In the genomic region with DNA sequence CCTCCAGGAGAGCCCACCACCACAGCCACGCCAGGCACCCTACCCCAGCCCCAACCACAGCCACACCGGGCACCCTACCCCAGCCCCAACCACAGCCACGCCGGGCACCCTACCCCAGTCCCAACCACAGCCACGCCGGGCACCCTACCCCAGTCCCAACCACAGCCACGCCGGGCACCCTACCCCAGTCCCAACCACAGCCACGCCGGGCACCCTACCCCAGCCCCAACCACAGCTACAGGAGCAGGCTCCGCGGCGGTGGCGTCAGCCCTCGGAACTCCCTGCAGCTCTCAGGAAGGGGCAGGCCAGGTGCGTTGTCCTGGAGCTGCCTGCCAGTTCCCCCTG, we compare ENCODE assay signal across 7 cellular contexts. TPM values are rescaled to one million over a fixed set of nuclear protein-coding genes. Genes with fewer than 3 reads are reported as not detected.
DNase-seq lines count a peak whose midpoint lies in the region; ATAC-seq, FAIRE-seq and TF ChIP-seq lines count a peak whose summit lies in the region.
"Not testable (repeated sequence)": the region's sequence is repeated elsewhere in the genome, so short reads cannot be mapped to it uniquely, and the experiment has no call there.

No MANE protein-coding gene starts in this region.

- not testable (repeated sequence) for ATAC-seq in T-helper 17 cell, K562

- not testable (repeated sequence) for H3K79me1 ChIP-seq in mesenchymal stem cell (replicated peaks; ENCODE audit: low read length, poor library complexity, severe bottlenecking)

- FAIRE-seq in K562 (lab: Jason Lieb, UNC) = not testable (repeated sequence)

- H3K14ac ChIP-seq in mesenchymal stem cell (ENCODE audit: low read length in 2 of 2) = not testable (repeated sequence)

- not testable (repeated sequence) for H2AK5ac ChIP-seq in mesenchymal stem cell (ENCODE audit: low read length, severe bottlenecking)

- TF ChIP-seq RAD21 in K562 (CRISPR knock-in tag; conservative IDR thresholded peaks at IDR 0.05 in 1 of 2, IDR thresholded peaks at IDR 0.05 in 1 of 2) = not testable (repeated sequence)

- not testable (repeated sequence) for TF ChIP-seq POLR2A in K562 (conservative IDR thresholded peaks at IDR 0.05)

- not testable (repeated sequence) for H2BK120ac ChIP-seq in mesenchymal stem cell (ENCODE audit: low read depth, low read length)

- not testable (repeated sequence) for TF ChIP-seq EP300 in K562 (IDR thresholded peaks at IDR 0.05; ENCODE audit: low read length)

- CTCF ChIA-PET in K562 (lab: Yijun Ruan, JAX; ENCODE audit: low intra/inter-chr PET ratio) = interaction anchor here (0.6 to 2.8 kb wide), 2 partner anchors 123 to 156 kb away, joined by 4 to 14 read pairs; no protein-coding TSS in a partner anchor

- H3K4me2 ChIP-seq in BLaER1 = peak overlapping the region; percentile 76
- not testable (repeated sequence) for H3K4me2 ChIP-seq in K562 (ENCODE audit: insufficient read depth, low read length); mesenchymal stem cell (ENCODE audit: low read length, poor library complexity, severe bottlenecking)

- POLR2A ChIA-PET in K562 (lab: Yijun Ruan, JAX) = interaction anchor here (0.6 to 1.0 kb wide), 3 partner anchors 11 to 103 kb away, joined by 3 to 5 read pairs (median 3); no protein-coding TSS in a partner anchor

- H3K9me3 ChIP-seq in BLaER1; NT2/D1 (ENCODE audit: insufficient read depth, low read length); T-helper 17 cell (ENCODE audit: control insufficient read depth, low read length, poor library complexity, severe bottlenecking); K562 (replicated peaks; ENCODE audit: control insufficient read depth, insufficient read depth, low read depth, low read length); mesenchymal stem cell (ENCODE audit: control insufficient read depth, low read length): not testable (repeated sequence)

- H2BK12ac ChIP-seq in mesenchymal stem cell (ENCODE audit: low read length in 2 of 2) = peak overlapping the region in 1 of 2 experiments; percentile 50

- H3K27ac ChIP-seq in BLaER1 = peak overlapping the region; percentile 47; the same call in 1 of the 2 replicates
- peak overlapping the region; percentile 37; the same call in 1 of the 2 replicates for H3K27ac ChIP-seq in HL-60 (replicated peaks)
- not testable (repeated sequence) for H3K27ac ChIP-seq in K562 (ENCODE audit: extremely low read depth, low read depth, low read length); mesenchymal stem cell (ENCODE audit: low read length, poor library complexity, severe bottlenecking)

- not testable (repeated sequence) for H3K9ac ChIP-seq in BLaER1; mesenchymal stem cell (ENCODE audit: low read length)
- H3K9ac ChIP-seq in NT2/D1 (ENCODE audit: insufficient read length, low read depth) (peak overlapping the region; percentile 50), K562 (ENCODE audit: insufficient read depth in 1 of 2, low read depth in 2 of 2, low read length in 2 of 2) (0 out of 4 replicates have a peak overlapping the region, but pooled peaks of 1 of the 2 experiments have one; percentile 19)

- peak overlapping the region in 1 of 2 experiments; percentile 24 for H3K4ac ChIP-seq in mesenchymal stem cell (ENCODE audit: low read depth in 1 of 2, low read length in 2 of 2)

- not testable (repeated sequence) for H3K79me2 ChIP-seq in K562 (ENCODE audit: control insufficient read depth, insufficient read depth, low read length)

- H3K23ac ChIP-seq in mesenchymal stem cell (ENCODE audit: low read length in 2 of 2) = not testable (repeated sequence)

- not testable (repeated sequence) for H3K36me3 ChIP-seq in BLaER1; NT2/D1 (ENCODE audit: insufficient read depth, insufficient read length, low read length); K562 (ENCODE audit: control insufficient read depth, insufficient read depth, low read length); mesenchymal stem cell (ENCODE audit: control insufficient read depth in 1 of 2, insufficient read depth in 2 of 2, low read depth in 1 of 2, low read length in 2 of 2)

- intact Hi-C loops in K562 (cut with micrococcal nuclease) = loop anchor here (1.0 to 10.0 kb wide), 2 partner anchors 128 to 156 kb away; a partner anchor contains a TSS

- H3K27ac Mint-ChIP-seq in T-helper 17 cell = peak overlapping the region; percentile 63

- not testable (repeated sequence) for H2BK15ac ChIP-seq in mesenchymal stem cell (ENCODE audit: low read depth, poor library complexity, severe bottlenecking)

- peaks cover 16% of the 10 kb centered on the region for H3K4me1 Mint-ChIP-seq in T-helper 17 cell

- in situ Hi-C loops in K562 (cut with MboI) = not testable (repeated sequence)

- H4K8ac ChIP-seq in mesenchymal stem cell (ENCODE audit: low read length) = not testable (repeated sequence)

- not testable (repeated sequence) for H2BK5ac ChIP-seq in mesenchymal stem cell (ENCODE audit: low read depth, low read length, poor library complexity, severe bottlenecking)

- peak overlapping the region; percentile 5 for H4K91ac ChIP-seq in mesenchymal stem cell (ENCODE audit: low read length)

- not testable (repeated sequence) for H3K4me3 ChIP-seq in BLaER1; HL-60 (replicated peaks; ENCODE audit: insufficient read depth, low read length); NT2/D1 (ENCODE audit: insufficient read length, low read depth); K562; mesenchymal stem cell (ENCODE audit: insufficient read depth in 1 of 2, low read depth in 1 of 2, low read length in 2 of 2)

- DNase-seq in DMS53 treated with DMSO at 0.1 percent for 48 hours (lab: John Stamatoyannopoulos, UW; ENCODE audit: unreplicated experiment) = peak; percentile 17
- peak in 1 of 2 experiments; percentile 50 for DNase-seq in HL-60 (ENCODE audit: low read depth in 1 of 2, low spot score in 1 of 2)
- not testable (repeated sequence) for DNase-seq in NT2/D1 (ENCODE audit: low read depth, low spot score); T-helper 17 cell; K562 (ENCODE audit: extremely low read depth in 1 of 4, low spot score in 3 of 4); mesenchymal stem cell

- BruUV-seq in K562 (replicated peaks; lab: Mats Ljungman, UMichigan) = not testable (repeated sequence)

- not testable (repeated sequence) for H2AFZ ChIP-seq in K562 (ENCODE audit: low read depth, low read length); mesenchymal stem cell (ENCODE audit: low read depth, low read length)

- not testable (repeated sequence) for H3K4me3 Mint-ChIP-seq in T-helper 17 cell

- not testable (repeated sequence) for H3K27me3 ChIP-seq in BLaER1; HL-60 (ENCODE audit: insufficient read depth, poor library complexity, severe bottlenecking); NT2/D1 (ENCODE audit: insufficient read depth, insufficient read length); K562 (ENCODE audit: control insufficient read depth in 2 of 2, insufficient read depth in 2 of 2, low read length in 2 of 2)
- H3K27me3 ChIP-seq in mesenchymal stem cell (ENCODE audit: control insufficient read depth in 1 of 2, insufficient read depth in 1 of 2, low read length in 2 of 2) = peaks cover 44 to 48% of the 10 kb centered on the region in 2 experiments

- not testable (repeated sequence) for H3K9me1 ChIP-seq in K562 (ENCODE audit: control insufficient read depth, insufficient read depth, low read length)

- TF ChIP-seq CTCF in HL-60 (IDR thresholded peaks at IDR 0.05; ENCODE audit: insufficient read depth, low read length); K562 (IDR thresholded peaks at IDR 0.05 in 2 of 3, conservative IDR thresholded peaks at IDR 0.05 in 1 of 3; ENCODE audit: insufficient read depth in 2 of 3, low read depth in 1 of 3, low read length in 3 of 3): not testable (repeated sequence)

- H3K27me3 Mint-ChIP-seq in T-helper 17 cell = peaks cover 18% of the 10 kb centered on the region

- H3K4me1 ChIP-seq in BLaER1 = peaks cover 79% of the 10 kb centered on the region
- H3K4me1 ChIP-seq in NT2/D1 (ENCODE audit: insufficient read depth, insufficient read length) = peaks cover 25% of the 10 kb centered on the region
- peaks cover 11 to 60% of the 10 kb centered on the region in 2 experiments for H3K4me1 ChIP-seq in K562 (replicated peaks in 1 of 2; ENCODE audit: control insufficient read depth in 2 of 2, insufficient read depth in 2 of 2, low read length in 2 of 2)
- H3K4me1 ChIP-seq in mesenchymal stem cell (ENCODE audit: control insufficient read depth, insufficient read depth, low read depth, low read length) = peaks cover 21% of the 10 kb centered on the region

- 64% methylated on average over 5 of the region's 16 CpGs for WGBS in K562 (ENCODE audit: insufficient coverage, low coverage, missing lambda C conversion rate)
- 87% methylated on average over 16 of the region's 16 CpGs for WGBS in mesenchymal stem cell

- not testable (repeated sequence) for H3K36me3 Mint-ChIP-seq in T-helper 17 cell (ENCODE audit: low read depth)

- not testable (repeated sequence) for H4K20me1 ChIP-seq in BLaER1; K562 (replicated peaks; ENCODE audit: control insufficient read depth, insufficient read depth, low read length)

- not testable (repeated sequence) for H3K18ac ChIP-seq in mesenchymal stem cell (ENCODE audit: low read depth in 1 of 2, low read length in 2 of 2)

RNA-seq across cellular contexts. Expression of a gene that starts 5.7 kb away (rescaled TPM):
- total RNA-seq in T-helper 17 cell = 10 to 100 TPM; 23.2 to 23.7 TPM
- 536 and 854 TPM in 2 replicates for total RNA-seq in K562 (2011; cell fraction: chromatin; rRNA removed; ENCODE audit: low replicate concordance)
- total RNA-seq in K562 (2011; cell fraction: nucleolus; rRNA removed) = 552 and 553 TPM in 2 replicates
- 447 and 492 TPM in 2 replicates for total RNA-seq in K562 (2011; cell fraction: nucleoplasm; rRNA removed)
- 399 and 504 TPM in 2 replicates for total RNA-seq in K562 (2014; rRNA removed)
- total RNA-seq in K562 (2014; rRNA removed; fragmentation: Illumina TruSeq; extraction: Trizol) = 138 and 145 TPM in 2 replicates
- 166 and 171 TPM in 2 replicates for total RNA-seq in K562 (2015; rRNA removed; fragmentation: Illumina TruSeq; extraction: Trizol)
- total RNA-seq in K562 (2021) = 294 and 309 TPM in 2 replicates
- polyA plus RNA-seq in K562 (2011; rRNA removed) = 385 and 395 TPM in 2 replicates
- 447 and 505 TPM in 2 replicates for polyA plus RNA-seq in K562 (2011; cell fraction: cytosol; rRNA removed)
- 838 and 845 TPM in 2 replicates for polyA plus RNA-seq in K562 (2011; cell fraction: nucleus; rRNA removed)
- 178 and 239 TPM in 2 replicates for polyA plus RNA-seq in K562 (2012)
- polyA plus RNA-seq in K562 (2014; fragmentation: Illumina TruSeq; extraction: Trizol) = 219 and 228 TPM in 2 replicates
- polyA plus RNA-seq in K562 (2014; fragmentation: Nextera tagmentation; extraction: Ambion mirVana) = 100 to 1,000 TPM in 1 of 2 experiments, 10 to 100 TPM in 1; 94.0 to 117 TPM
- polyA plus RNA-seq in K562 (2014; rRNA removed) = 381 and 405 TPM in 2 replicates
- polyA minus RNA-seq in K562 (2011; rRNA and poly(A)+ RNA removed) = 128 and 165 TPM in 2 replicates
- polyA minus RNA-seq in K562 (2011; cell fraction: cytosol; rRNA and poly(A)+ RNA removed) = 110 and 129 TPM in 2 replicates
- 120 and 171 TPM in 2 replicates for polyA minus RNA-seq in K562 (2011; cell fraction: nucleus; rRNA and poly(A)+ RNA removed)
- polyA plus RNA-seq in mesenchymal stem cell (2013, experiment 1 of 2) = 28.9 TPM
- 28.1 TPM for polyA plus RNA-seq in mesenchymal stem cell (2013, experiment 2 of 2)

RNA-seq across cellular contexts. Expression of a gene that starts 59.5 kb away (rescaled TPM):
- total RNA-seq in T-helper 17 cell (10 to 100 TPM; 32.6 to 39.3 TPM), K562 (2014; rRNA removed) (18.1 and 23.4 TPM in 2 replicates), K562 (2014; rRNA removed; fragmentation: Illumina TruSeq; extraction: Trizol) (14.3 TPM in 2 replicates), K562 (2015; rRNA removed; fragmentation: Illumina TruSeq; extraction: Trizol) (13.9 and 15.7 TPM in 2 replicates), K562 (2021) (28.8 and 32.8 TPM in 2 replicates)
- 40.9 and 68.9 TPM in 2 replicates for total RNA-seq in K562 (2011; cell fraction: chromatin; rRNA removed; ENCODE audit: low replicate concordance)
- 21.5 and 22.4 TPM in 2 replicates for total RNA-seq in K562 (2011; cell fraction: nucleolus; rRNA removed)
- total RNA-seq in K562 (2011; cell fraction: nucleoplasm; rRNA removed) = 36.1 and 42.5 TPM in 2 replicates
- polyA plus RNA-seq in K562 (2011; rRNA removed) (6.3 and 6.9 TPM in 2 replicates), K562 (2014; fragmentation: Illumina TruSeq; extraction: Trizol) (14.9 and 19.7 TPM in 2 replicates), K562 (2014; fragmentation: Nextera tagmentation; extraction: Ambion mirVana) (1 to 10 TPM; 1.5 to 1.6 TPM), K562 (2014; rRNA removed) (10.0 and 11.3 TPM in 2 replicates)
- polyA plus RNA-seq in K562 (2011; cell fraction: cytosol; rRNA removed) = 6.3 and 8.3 TPM in 2 replicates
- polyA plus RNA-seq in K562 (2011; cell fraction: nucleus; rRNA removed) = 15.6 and 19.6 TPM in 2 replicates
- 10.6 and 11.9 TPM in 2 replicates for polyA plus RNA-seq in K562 (2012)
- polyA minus RNA-seq in K562 (2011; rRNA and poly(A)+ RNA removed) = 14.1 and 20.0 TPM in 2 replicates
- 42.2 and 76.3 TPM in 2 replicates for polyA minus RNA-seq in K562 (2011; cell fraction: cytosol; rRNA and poly(A)+ RNA removed)
- 11.4 and 23.5 TPM in 2 replicates for polyA minus RNA-seq in K562 (2011; cell fraction: nucleus; rRNA and poly(A)+ RNA removed)
- polyA plus RNA-seq in mesenchymal stem cell (2013, experiment 1 of 2) = 14.3 TPM
- 16.0 TPM for polyA plus RNA-seq in mesenchymal stem cell (2013, experiment 2 of 2)

Comparison
In these comparisons a context has a peak if more than half of its experiments do, and no peak if none do; other contexts are left out.
1. RNA of a gene that starts 5.7 kb away (total RNA-seq): 138 to 854 TPM in K562; 23.2 to 23.7 TPM in T-helper 17 cell; every median in the first group is over 4 times any median in the second.